ENCODE assay signal across 25 cellular contexts in genomic region chr11:72405009-72405408, GRCh38. TPM values are rescaled to one million over a fixed set of nuclear protein-coding genes. Genes with fewer than 3 reads are reported as not detected.
DNase-seq lines count a peak whose midpoint lies in the region; ATAC-seq, FAIRE-seq and TF ChIP-seq lines count a peak whose summit lies in the region.
"Had no signal": no experiment of that assay in that cellular context is flagged by ENCODE, and none has a peak within 500 bp of the region (broad histone marks: within the 10 kb centered on the region; RNA-seq: fewer than 3 reads in every experiment).

No MANE protein-coding gene starts in this region.

- TF ChIP-seq EP300 in HepG2 (IDR thresholded peaks at IDR 0.05; ENCODE audit: low read depth in 2 of 2, low read length in 2 of 2) (no peak), HepG2 (CRISPR knock-in tag; IDR thresholded peaks at IDR 0.05; ENCODE audit: borderline replicate concordance) (no peak)

- no peaks in the 10 kb centered on the region for H3K27me3 Mint-ChIP-seq in osteocyte (ENCODE audit: unreplicated experiment)
- no peaks in the 10 kb centered on the region for H3K27me3 Mint-ChIP-seq in activated T-helper 17 cell treated with anti-CD3 and anti-CD28 coated beads, Interleukin-2, amount 50 U/mL, for 72 hours
- H3K27me3 Mint-ChIP-seq: CD4-positive, CD25-positive, alpha-beta regulatory T cell had no signal

- CTCF ChIA-PET in HepG2 (lab: Yijun Ruan, JAX; ENCODE audit: low intra/inter-chr PET ratio, low total read pairs), result no interaction called here

- no peak overlapping the region for H3K4me3 Mint-ChIP-seq in osteocyte (ENCODE audit: unreplicated experiment)
- no peak overlapping the region for H3K4me3 Mint-ChIP-seq in activated T-helper 17 cell treated with anti-CD3 and anti-CD28 coated beads, Interleukin-2, amount 50 U/mL, for 72 hours
- H3K4me3 Mint-ChIP-seq: CD4-positive, CD25-positive, alpha-beta regulatory T cell; neural progenitor cell had no signal

- no peak for TF ChIP-seq RAD21 in HepG2 (CRISPR knock-in tag; IDR thresholded peaks at IDR 0.05)

- H3K27ac ChIP-seq in right lobe of liver (no peak overlapping the region), HepG2 (ENCODE audit: extremely low read length, insufficient read depth, low read length) (no peak overlapping the region), heart left ventricle (no peak overlapping the region)
- H3K27ac ChIP-seq: neural progenitor cell, prostate gland, WERI-Rb-1 had no signal

- no peak overlapping the region for H2AFZ ChIP-seq in HepG2 (ENCODE audit: low read length)
- H2AFZ ChIP-seq: neural progenitor cell had no signal

- intact Hi-C loops in right lobe of liver (cut with DNase I), result no loop called here
- intact Hi-C loops in HepG2 (cut with micrococcal nuclease; ENCODE audit: unreplicated experiment), result no loop called here
- intact Hi-C loops in heart left ventricle (cut with DNase I), result no loop called here

- H3K36me3 ChIP-seq in right lobe of liver (peaks cover 0 to 7% (median 0%) of the 10 kb centered on the region in 4 donors), HepG2 (replicated peaks in 1 of 2; ENCODE audit: control insufficient read depth in 1 of 2, insufficient read depth in 2 of 2, low read length in 2 of 2) (peaks cover 3 to 11% of the 10 kb centered on the region in 2 experiments; a peak in 3 of 5 replicates), heart left ventricle (peaks cover 0 to 29% (median 8%) of the 10 kb centered on the region in 9 donors)
- H3K36me3 ChIP-seq: neural progenitor cell, prostate gland had no signal

- H3K36me3 Mint-ChIP-seq in osteocyte (ENCODE audit: unreplicated experiment), result peaks cover 3% of the 10 kb centered on the region
- H3K36me3 Mint-ChIP-seq in activated T-helper 17 cell treated with anti-CD3 and anti-CD28 coated beads, Interleukin-2, amount 50 U/mL, for 72 hours (ENCODE audit: low read depth), result peaks cover 29% of the 10 kb centered on the region

- DNase-seq in right lobe of liver (no peak), HepG2 (ENCODE audit: low spot score) (no peak), heart left ventricle (no peak), osteocyte (ENCODE audit: extremely low spot score, unreplicated experiment) (peak; percentile 17)
- no peak for DNase-seq in activated naive CD4-positive, alpha-beta T cell treated with Interleukin-2 at 50 U/mL for 16 hours
- DNase-seq: ACHN; activated CD4-positive, alpha-beta T cell treated with anti-CD3 and anti-CD28 coated beads, Interleukin-2, amount 50 U/mL, for 1 hour; CD4-positive, CD25-positive, alpha-beta regulatory T cell; cerebellar nuclear complex; effector memory CD4-positive, alpha-beta T cell; kidney glomerular epithelial cell; NCI-H1436 treated with DMSO at 0.1 percent for 48 hours; NCI-H748 treated with DMSO at 0.1 percent for 48 hours; small intestine; stimulated activated CD4-positive, alpha-beta T cell treated with anti-CD3 and anti-CD28 coated beads, Interleukin-2, amount 100 ng/mL, for 48 hours; WERI-Rb-1 had no signal

- POLR2A ChIA-PET in HepG2 (lab: Yijun Ruan, JAX), result interaction anchor here (1.3 kb wide), 1 partner anchor 17 kb away, joined by 3 read pairs; no protein-coding TSS in a partner anchor

- no peaks in the 10 kb centered on the region for H3K9me3 ChIP-seq in right lobe of liver
- no peaks in the 10 kb centered on the region for H3K9me3 ChIP-seq in HepG2 (ENCODE audit: low read length)
- H3K9me3 ChIP-seq in heart left ventricle, result no peaks in the 10 kb centered on the region
- H3K9me3 ChIP-seq: prostate gland had no signal

- no TSS peak for BruUV-seq in HepG2 (replicated peaks; lab: Mats Ljungman, UMichigan)

- peaks cover 7% of the 10 kb centered on the region for H3K79me2 ChIP-seq in HepG2 (ENCODE audit: insufficient read depth, low read length)

- H3K27me3 ChIP-seq in right lobe of liver (no peaks in the 10 kb centered on the region), HepG2 (ENCODE audit: control insufficient read depth in 1 of 2, insufficient read depth in 2 of 2, low read length in 2 of 2) (no peaks in the 10 kb centered on the region), heart left ventricle (no peaks in the 10 kb centered on the region)
- H3K27me3 ChIP-seq: neural progenitor cell had no signal

- no peaks in the 10 kb centered on the region for H4K20me1 ChIP-seq in HepG2 (ENCODE audit: insufficient read depth, low read length)

- no peak for TF ChIP-seq POLR2A in right lobe of liver (IDR thresholded peaks at IDR 0.05)
- TF ChIP-seq POLR2A in HepG2 (IDR thresholded peaks at IDR 0.05; ENCODE audit: insufficient read depth in 1 of 2, low read depth in 2 of 2, low read length in 2 of 2), result no peak
- no peak for TF ChIP-seq POLR2A in heart left ventricle (IDR thresholded peaks at IDR 0.05)

- no peaks in the 10 kb centered on the region for H3K4me1 ChIP-seq in right lobe of liver
- H3K4me1 ChIP-seq in HepG2 (ENCODE audit: insufficient read depth, low read length), result peaks cover 50% of the 10 kb centered on the region
- peaks cover 0 to 11% (median 0%) of the 10 kb centered on the region in 12 donors for H3K4me1 ChIP-seq in heart left ventricle
- H3K4me1 ChIP-seq: prostate gland had no signal

- no peak for TF ChIP-seq CTCF in right lobe of liver (IDR thresholded peaks at IDR 0.05)
- TF ChIP-seq CTCF in HepG2 (CRISPR knock-in tag; IDR thresholded peaks at IDR 0.05), result no peak
- no peak for TF ChIP-seq CTCF in heart left ventricle (IDR thresholded peaks at IDR 0.05)
- TF ChIP-seq CTCF in osteocyte (IDR thresholded peaks at IDR 0.05), result no peak

- no peak for FAIRE-seq in HepG2 (lab: Jason Lieb, UNC)
- FAIRE-seq: frontal cortex, G401.6, small intestine, urothelium cell line had no signal

- no peak overlapping the region for H3K27ac Mint-ChIP-seq in osteocyte (ENCODE audit: unreplicated experiment)
- H3K27ac Mint-ChIP-seq in activated T-helper 17 cell treated with anti-CD3 and anti-CD28 coated beads, Interleukin-2, amount 50 U/mL, for 72 hours, result no peak overlapping the region
- H3K27ac Mint-ChIP-seq: neural progenitor cell had no signal

- H3K9ac ChIP-seq in HepG2 (ENCODE audit: insufficient read depth, low read depth, low read length), result no peak overlapping the region
- H3K9ac ChIP-seq: neural progenitor cell had no signal

- no peaks in the 10 kb centered on the region for H3K9me3 Mint-ChIP-seq in osteocyte (ENCODE audit: unreplicated experiment)
- H3K9me3 Mint-ChIP-seq in activated T-helper 17 cell treated with anti-CD3 and anti-CD28 coated beads, Interleukin-2, amount 50 U/mL, for 72 hours, result no peaks in the 10 kb centered on the region
- H3K9me3 Mint-ChIP-seq: CD4-positive, CD25-positive, alpha-beta regulatory T cell; neural progenitor cell had no signal

- 70% methylated on average over 7 of the region's 7 CpGs for WGBS in right lobe of liver (ENCODE audit: insufficient coverage, low coverage, low lambda C conversion rate, missing lambda C conversion rate)
- 95% methylated on average over 7 of the region's 7 CpGs for WGBS in HepG2 (ENCODE audit: low lambda C conversion rate)
- 81 to 87% (median 83%) methylated on average over 7 of the region's 7 CpGs for WGBS in heart left ventricle, 4 donors

- ATAC-seq in right lobe of liver (peak in 3 of 4 donors; percentile 64 to 75 (median 72)), HepG2 (no peak), heart left ventricle (peak in 3 of 4 donors; percentile 58 to 85 (median 64)), HG02678 (IDR thresholded peaks at IDR 0.05; ENCODE audit: unreplicated experiment) (no peak), GM21515 (IDR thresholded peaks at IDR 0.05; ENCODE audit: unreplicated experiment) (no peak)
- ATAC-seq in activated T-helper 17 cell treated with anti-CD3 and anti-CD28 coated beads, Interleukin-2, amount 50 U/mL, for 72 hours (replicated peaks), result no peak
- ATAC-seq: esophagus mucosa had no signal

- H3K4me1 Mint-ChIP-seq in osteocyte (ENCODE audit: unreplicated experiment), result no peaks in the 10 kb centered on the region
- no peaks in the 10 kb centered on the region for H3K4me1 Mint-ChIP-seq in activated T-helper 17 cell treated with anti-CD3 and anti-CD28 coated beads, Interleukin-2, amount 50 U/mL, for 72 hours

- H3K4me2 ChIP-seq in HepG2 (ENCODE audit: low read depth, low read length), result no peak overlapping the region
- H3K4me2 ChIP-seq: neural progenitor cell had no signal

- in situ Hi-C loops in HepG2 (cut with HindIII; ENCODE audit: extremely low pct_ligation_motif_present, low pct_unique_long_range_greater_than_20kb), result no loop called here

- H3K4me3 ChIP-seq in right lobe of liver (no peak overlapping the region), HepG2 (replicated peaks in 1 of 3; ENCODE audit: insufficient read depth in 1 of 3, low read depth in 2 of 3, low read length in 3 of 3) (no peak overlapping the region), heart left ventricle (no peak overlapping the region)
- H3K4me3 ChIP-seq: neural progenitor cell, prostate gland had no signal

TF ChIP-seq in HepG2, 621 proteins besides CTCF, POLR2A, EP300 and RAD21 (continues in another document):
- no peak for TF ChIP-seq ZNF678 (CRISPR knock-in tag; IDR thresholded peaks at IDR 0.05)

RNA-seq across cellular contexts. Expression of gene CLPB, which starts 29.3 kb away (rescaled TPM):
- total RNA-seq in right lobe of liver, result 10 to 100 TPM; 17.5 to 35.5 (median 23.4) TPM
- 22.0 and 29.5 TPM in 2 replicates for total RNA-seq in HepG2 (2016; rRNA removed; fragmentation: Illumina TruSeq; extraction: Trizol)
- 3.9 and 4.4 TPM in 2 replicates for total RNA-seq in HepG2 (2016; cell fraction: cytosol; rRNA removed; fragmentation: Illumina TruSeq; extraction: Trizol; ENCODE audit: low read depth)
- 20.1 and 28.8 TPM in 2 replicates for total RNA-seq in HepG2 (2016; cell fraction: insoluble cytoplasmic fraction; rRNA removed; fragmentation: Illumina TruSeq; extraction: Trizol)
- 7.9 and 8.5 TPM in 2 replicates for total RNA-seq in HepG2 (2016; cell fraction: membrane; rRNA removed; fragmentation: Illumina TruSeq; extraction: Trizol)
- total RNA-seq in HepG2 (2016; cell fraction: nucleus; rRNA removed; fragmentation: Illumina TruSeq; extraction: Trizol), result 24.4 and 27.6 TPM in 2 replicates
- 11.8 and 15.6 TPM in 2 replicates for polyA plus RNA-seq in HepG2 (2011; rRNA removed)
- polyA plus RNA-seq in HepG2 (2011; cell fraction: cytosol; rRNA removed), result 10.2 and 14.3 TPM in 2 replicates
- 19.1 and 25.1 TPM in 2 replicates for polyA plus RNA-seq in HepG2 (2011; cell fraction: nucleus; rRNA removed)
- polyA plus RNA-seq in HepG2 (2012), result 12.8 and 16.8 TPM in 2 replicates
- 3.4 and 4.0 TPM in 2 replicates for polyA plus RNA-seq in HepG2 (2016; cell fraction: cytosol; fragmentation: Illumina TruSeq; extraction: Trizol; ENCODE audit: low read depth)
- 13.3 and 16.1 TPM in 2 replicates for polyA plus RNA-seq in HepG2 (2016; cell fraction: insoluble cytoplasmic fraction; fragmentation: Illumina TruSeq; extraction: Trizol; ENCODE audit: low read depth)
- polyA plus RNA-seq in HepG2 (2016; cell fraction: membrane; fragmentation: Illumina TruSeq; extraction: Trizol; ENCODE audit: low read depth), result 4.9 and 5.7 TPM in 2 replicates
- polyA plus RNA-seq in HepG2 (2016; cell fraction: nucleus; fragmentation: Illumina TruSeq; extraction: Trizol; ENCODE audit: insufficient read depth, low read depth), result 19.8 and 22.4 TPM in 2 replicates
- polyA minus RNA-seq in HepG2 (2011; rRNA and poly(A)+ RNA removed; ENCODE audit: low replicate concordance), result 46.3 and 159 TPM in 2 replicates
- polyA minus RNA-seq in HepG2 (2011; cell fraction: cytosol; rRNA and poly(A)+ RNA removed), result 15.1 and 19.1 TPM in 2 replicates
- 22.1 and 24.0 TPM in 2 replicates for polyA minus RNA-seq in HepG2 (2011; cell fraction: nucleus; rRNA and poly(A)+ RNA removed)
- total RNA-seq in heart left ventricle, result 10 to 100 TPM; 16.7 to 28.4 (median 19.4) TPM
- 10 to 100 TPM; 12.4 to 15.7 TPM for polyA plus RNA-seq in heart left ventricle
- total RNA-seq in osteocyte, result 20.4 and 20.7 TPM in 2 replicates
- 10 to 100 TPM; 33.7 to 43.8 TPM for total RNA-seq in activated T-helper 17 cell treated with anti-CD3 and anti-CD28 coated beads, Interleukin-2, amount 50 U/mL, for 72 hours

Comparison
In these comparisons a context has a peak if more than half of its experiments do, and no peak if none do; other contexts are left out.
1. ATAC-seq: peak in right lobe of liver (3 of 4) and heart left ventricle (3 of 4); none in HepG2 (single experiment), HG02678 (single experiment), GM21515 (single experiment) and activated T-helper 17 cell treated with anti-CD3 and anti-CD28 coated beads, Interleukin-2, amount 50 U/mL, for 72 hours (single experiment).